ENCODE assay signal across 8 cellular contexts in genomic region chr7:80916770-80917681, GRCh38. TPM values are rescaled to one million over a fixed set of nuclear protein-coding genes. Genes with fewer than 3 reads are reported as not detected.
A peak's percentile ranks its signal among the peaks of the same experiment; 100 is the strongest.
DNase-seq lines count a peak whose midpoint lies in the region; ATAC-seq and TF ChIP-seq lines count a peak whose summit lies in the region.

No MANE protein-coding gene starts in this region.

- H3K4me3 ChIP-seq in Caco-2 (ENCODE audit: low read depth, low read length) (peak overlapping the region; percentile 80), dorsolateral prefrontal cortex (peak overlapping the region in 42 of 59 donors; percentile 2 to 80 (median 68)), neural cell (ENCODE audit: low read length) (peak overlapping the region; percentile 79), prostate gland (peak overlapping the region in 1 of 2 donors; percentile 51)

- POLR2A ChIA-PET in Caco-2 (lab: Charles Lee): no interaction called here
- POLR2A ChIA-PET in activated CD8-positive, alpha-beta T cell treated with anti-CD3 and anti-CD28 coated beads, Interleukin-2, amount 10 ng/mL, durations not matched to agents 7 days and 5 days (lab: Charles Lee): no interaction called here

- TF ChIP-seq RAD21 in neural cell (conservative IDR thresholded peaks at IDR 0.05): peak; percentile 75

- CTCF ChIA-PET in Caco-2 (lab: Charles Lee): interaction anchor here (1.2 kb wide), 1 partner anchor 553 kb away, joined by 3 read pairs; no protein-coding TSS in a partner anchor
- CTCF ChIA-PET in activated CD8-positive, alpha-beta T cell treated with anti-CD3 and anti-CD28 coated beads, Interleukin-2, amount 10 ng/mL, durations not matched to agents 7 days and 5 days (lab: Charles Lee): no interaction called here

- H4K20me1 ChIP-seq in neural cell (ENCODE audit: insufficient read depth): no peaks in the 10 kb centered on the region

- no peaks in the 10 kb centered on the region for H3K9me2 ChIP-seq in neural cell (ENCODE audit: insufficient read depth, low read length)

- H3K4me2 ChIP-seq in neural cell (ENCODE audit: low read length): peak overlapping the region; percentile 84

- H3K27me3 Mint-ChIP-seq in Caco-2 (ENCODE audit: insufficient read depth, unreplicated experiment): no peaks in the 10 kb centered on the region
- peaks cover 40% of the 10 kb centered on the region for H3K27me3 Mint-ChIP-seq in activated CD8-positive, alpha-beta T cell treated with anti-CD3 and anti-CD28 coated beads, Interleukin-2, amount 10 ng/mL, durations not matched to agents 7 days and 5 days (ENCODE audit: low read depth)

- TF ChIP-seq CTCF in Caco-2 (IDR thresholded peaks at IDR 0.05; ENCODE audit: insufficient read depth in 1 of 2, low read depth in 1 of 2, low read length in 1 of 2, severe bottlenecking in 1 of 2, unreplicated experiment in 1 of 2): peak; percentile 15 to 28
- TF ChIP-seq CTCF in dorsolateral prefrontal cortex (IDR thresholded peaks at IDR 0.05 in 54 of 56, conservative IDR thresholded peaks at IDR 0.05 in 2 of 56; ENCODE audit: low read depth in 1 of 56, partially characterized antibody in 56 of 56): peak in 50 of 56 donors; percentile 21 to 69 (median 44)
- TF ChIP-seq CTCF in neural cell (IDR thresholded peaks at IDR 0.05; ENCODE audit: poor library complexity, severe bottlenecking): peak; percentile 79
- peak in 2 of 4 experiments; percentile 52 for TF ChIP-seq CTCF in prostate gland (IDR thresholded peaks at IDR 0.05)

- intact Hi-C loops in Caco-2 (cut with micrococcal nuclease; ENCODE audit: unreplicated experiment): no loop called here
- intact Hi-C loops in dorsolateral prefrontal cortex (cut with DNase I): loop anchor here (10.0 kb wide), 2 partner anchors 122 to 548 kb away; no protein-coding TSS in a partner anchor
- intact Hi-C loops in prostate gland (cut with DNase I): loop anchor here (5.0 to 10.0 kb wide), 3 partner anchors 125 to 220 kb away; no protein-coding TSS in a partner anchor

- H3K27ac ChIP-seq in dorsolateral prefrontal cortex: peak overlapping the region in 1 of 59 donors; percentile 5
- peak overlapping the region; percentile 76 for H3K27ac ChIP-seq in neural cell (ENCODE audit: low read length)
- H3K27ac ChIP-seq in prostate gland: no peak overlapping the region

- H3K79me2 ChIP-seq in neural cell (replicated peaks; ENCODE audit: insufficient read depth, low read length): peaks cover 75% of the 10 kb centered on the region

- peak overlapping the region; percentile 83 for H3K4me3 Mint-ChIP-seq in Caco-2 (ENCODE audit: unreplicated experiment)
- H3K4me3 Mint-ChIP-seq in activated CD8-positive, alpha-beta T cell treated with anti-CD3 and anti-CD28 coated beads, Interleukin-2, amount 10 ng/mL, durations not matched to agents 7 days and 5 days: no peak overlapping the region

- no peak for TF ChIP-seq EP300 in neural cell (conservative IDR thresholded peaks at IDR 0.05; ENCODE audit: poor library complexity, severe bottlenecking)

- H3K27me3 ChIP-seq in Caco-2 (replicated peaks; ENCODE audit: control insufficient read depth, insufficient read depth, low read length) (no peaks in the 10 kb centered on the region), dorsolateral prefrontal cortex (peaks cover 0 to 9% (median 0%) of the 10 kb centered on the region in 45 donors), neural cell (ENCODE audit: insufficient read depth, low read depth, low read length) (no peaks in the 10 kb centered on the region), prostate gland (replicated peaks; ENCODE audit: insufficient read depth) (no peaks in the 10 kb centered on the region)

- H3K27ac Mint-ChIP-seq in Caco-2 (ENCODE audit: unreplicated experiment): no peak overlapping the region
- no peak overlapping the region for H3K27ac Mint-ChIP-seq in activated CD8-positive, alpha-beta T cell treated with anti-CD3 and anti-CD28 coated beads, Interleukin-2, amount 10 ng/mL, durations not matched to agents 7 days and 5 days

- peaks cover 9% of the 10 kb centered on the region for H3K4me1 Mint-ChIP-seq in Caco-2 (ENCODE audit: low read depth, unreplicated experiment)
- peaks cover 8% of the 10 kb centered on the region for H3K4me1 Mint-ChIP-seq in activated CD8-positive, alpha-beta T cell treated with anti-CD3 and anti-CD28 coated beads, Interleukin-2, amount 10 ng/mL, durations not matched to agents 7 days and 5 days (ENCODE audit: low read depth)

- H3K36me3 ChIP-seq in Caco-2 (ENCODE audit: control insufficient read depth, insufficient read depth, low read length) (no peaks in the 10 kb centered on the region), neural cell (ENCODE audit: insufficient read depth, low read length) (peaks cover 5% of the 10 kb centered on the region), prostate gland (no peaks in the 10 kb centered on the region)

- H3F3A ChIP-seq in neural cell (ENCODE audit: insufficient read depth, low read length, poor library complexity, severe bottlenecking): no peaks in the 10 kb centered on the region

- H3K9ac ChIP-seq in neural cell (ENCODE audit: low read length): peak overlapping the region; percentile 76

- TF ChIP-seq POLR2A in prostate gland (IDR thresholded peaks at IDR 0.05): no peak

- ATAC-seq in activated CD8-positive, alpha-beta T cell treated with anti-CD3 and anti-CD28 coated beads, Interleukin-2, amount 10 ng/mL, durations not matched to agents 7 days and 5 days: no peak
- ATAC-seq in HG02852 (IDR thresholded peaks at IDR 0.05; ENCODE audit: unreplicated experiment): no peak

- H2AFZ ChIP-seq in neural cell (ENCODE audit: low read depth, low read length): no peak overlapping the region

- H3K9me3 Mint-ChIP-seq in Caco-2 (ENCODE audit: unreplicated experiment): no peaks in the 10 kb centered on the region
- no peaks in the 10 kb centered on the region for H3K9me3 Mint-ChIP-seq in activated CD8-positive, alpha-beta T cell treated with anti-CD3 and anti-CD28 coated beads, Interleukin-2, amount 10 ng/mL, durations not matched to agents 7 days and 5 days (ENCODE audit: insufficient read depth)

- DNase-seq in Caco-2: no peak
- DNase-seq in NCI-H1694 treated with DMSO at 0.1 percent for 48 hours (lab: John Stamatoyannopoulos, UW): peak; percentile 87
- no peak for DNase-seq in dorsolateral prefrontal cortex
- no peak for DNase-seq in activated CD8-positive, alpha-beta T cell treated with anti-CD3 and anti-CD28 coated beads, Interleukin-2, amount 10 ng/mL, durations not matched to agents 7 days and 5 days
- DNase-seq in prostate gland (ENCODE audit: low spot score): no peak
- DNase-seq in NCI-H2171 (lab: John Stamatoyannopoulos, UW): no peak

- H3K9me3 ChIP-seq in Caco-2: no peaks in the 10 kb centered on the region
- no peaks in the 10 kb centered on the region for H3K9me3 ChIP-seq in neural cell (ENCODE audit: low read length)
- H3K9me3 ChIP-seq in prostate gland: no peaks in the 10 kb centered on the region

- no TSS peak for BruUV-seq in Caco-2 (replicated peaks; lab: Mats Ljungman, UMichigan)

- WGBS in prostate gland: 48% methylated on average over 3 of the region's 3 CpGs

- H3K36me3 Mint-ChIP-seq in Caco-2 (ENCODE audit: insufficient read depth, unreplicated experiment): peaks cover 23% of the 10 kb centered on the region
- no peaks in the 10 kb centered on the region for H3K36me3 Mint-ChIP-seq in activated CD8-positive, alpha-beta T cell treated with anti-CD3 and anti-CD28 coated beads, Interleukin-2, amount 10 ng/mL, durations not matched to agents 7 days and 5 days (ENCODE audit: low read depth)

- H3K4me1 ChIP-seq in Caco-2: peaks cover 18% of the 10 kb centered on the region
- H3K4me1 ChIP-seq in prostate gland (replicated peaks): peaks cover 11% of the 10 kb centered on the region

TF ChIP-seq in neural cell, 6 proteins besides CTCF, POLR2A, EP300 and RAD21:
- TF ChIP-seq POLR2AphosphoS5 (IDR thresholded peaks at IDR 0.05) (no peak), EZH2 (IDR thresholded peaks at IDR 0.05; ENCODE audit: borderline replicate concordance, insufficient read depth, low read length, poor library complexity, severe bottlenecking) (no peak), TAF1 (IDR thresholded peaks at IDR 0.05; ENCODE audit: low read depth) (no peak), SMC3 (conservative IDR thresholded peaks at IDR 0.05; ENCODE audit: poor library complexity) (peak; percentile 72), MXI1 (conservative IDR thresholded peaks at IDR 0.05; ENCODE audit: poor library complexity, severe bottlenecking) (peak; percentile 46)
- TF ChIP-seq, protein P1, sequence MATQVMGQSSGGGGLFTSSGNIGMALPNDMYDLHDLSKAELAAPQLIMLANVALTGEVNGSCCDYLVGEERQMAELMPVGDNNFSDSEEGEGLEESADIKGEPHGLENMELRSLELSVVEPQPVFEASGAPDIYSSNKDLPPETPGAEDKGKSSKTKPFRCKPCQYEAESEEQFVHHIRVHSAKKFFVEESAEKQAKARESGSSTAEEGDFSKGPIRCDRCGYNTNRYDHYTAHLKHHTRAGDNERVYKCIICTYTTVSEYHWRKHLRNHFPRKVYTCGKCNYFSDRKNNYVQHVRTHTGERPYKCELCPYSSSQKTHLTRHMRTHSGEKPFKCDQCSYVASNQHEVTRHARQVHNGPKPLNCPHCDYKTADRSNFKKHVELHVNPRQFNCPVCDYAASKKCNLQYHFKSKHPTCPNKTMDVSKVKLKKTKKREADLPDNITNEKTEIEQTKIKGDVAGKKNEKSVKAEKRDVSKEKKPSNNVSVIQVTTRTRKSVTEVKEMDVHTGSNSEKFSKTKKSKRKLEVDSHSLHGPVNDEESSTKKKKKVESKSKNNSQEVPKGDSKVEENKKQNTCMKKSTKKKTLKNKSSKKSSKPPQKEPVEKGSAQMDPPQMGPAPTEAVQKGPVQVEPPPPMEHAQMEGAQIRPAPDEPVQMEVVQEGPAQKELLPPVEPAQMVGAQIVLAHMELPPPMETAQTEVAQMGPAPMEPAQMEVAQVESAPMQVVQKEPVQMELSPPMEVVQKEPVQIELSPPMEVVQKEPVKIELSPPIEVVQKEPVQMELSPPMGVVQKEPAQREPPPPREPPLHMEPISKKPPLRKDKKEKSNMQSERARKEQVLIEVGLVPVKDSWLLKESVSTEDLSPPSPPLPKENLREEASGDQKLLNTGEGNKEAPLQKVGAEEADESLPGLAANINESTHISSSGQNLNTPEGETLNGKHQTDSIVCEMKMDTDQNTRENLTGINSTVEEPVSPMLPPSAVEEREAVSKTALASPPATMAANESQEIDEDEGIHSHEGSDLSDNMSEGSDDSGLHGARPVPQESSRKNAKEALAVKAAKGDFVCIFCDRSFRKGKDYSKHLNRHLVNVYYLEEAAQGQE (IDR thresholded peaks at IDR 0.05; ENCODE audit: borderline replicate concordance): no peak
TF ChIP-seq in neural cell: peak in this region for 2.

RNA-seq across cellular contexts. Expression of gene SEMA3C, which starts 1.8 kb away (rescaled TPM):
- 25.8 and 32.1 TPM in 2 replicates for total RNA-seq in Caco-2 (2022)
- 10 to 100 TPM in 115 of 120 experiments, 1 to 10 TPM in 5; 7.3 to 40.9 (median 17.0) TPM for total RNA-seq in dorsolateral prefrontal cortex
- polyA plus RNA-seq in neural cell: 377 and 386 TPM in 2 replicates
- 978 and 1,090 TPM in 2 replicates for polyA minus RNA-seq in neural cell
- total RNA-seq in activated CD8-positive, alpha-beta T cell treated with anti-CD3 and anti-CD28 coated beads, Interleukin-2, amount 10 ng/mL, durations not matched to agents 7 days and 5 days: not detected
- 100 to 1,000 TPM in 1 of 2 donors, 10 to 100 TPM in 1; 66.4 to 147 TPM for total RNA-seq in prostate gland

Comparison
In these comparisons a context has a peak if more than half of its experiments do, and no peak if none do; other contexts are left out.
1. RNA of gene SEMA3C, which starts 1.8 kb away (total RNA-seq): 66.4 to 147 TPM in prostate gland, 25.8 to 32.1 TPM in Caco-2 and 7.3 to 40.9 TPM in dorsolateral prefrontal cortex; not detected in activated CD8-positive, alpha-beta T cell treated with anti-CD3 and anti-CD28 coated beads, Interleukin-2, amount 10 ng/mL, durations not matched to agents 7 days and 5 days; every median in the first group is over 4 times any median in the second.